ENCODE assay signal across 8 cellular contexts in genomic region chr12:40152783-40153383, GRCh38. TPM values are rescaled to one million over a fixed set of nuclear protein-coding genes. Genes with fewer than 3 reads are reported as not detected.
A peak's percentile ranks its signal among the peaks of the same experiment; 100 is the strongest.
DNase-seq lines count a peak whose midpoint lies in the region; ATAC-seq and TF ChIP-seq lines count a peak whose summit lies in the region.

No MANE protein-coding gene starts in this region.

- H3K4me1 ChIP-seq in mesendoderm (ENCODE audit: control insufficient read depth, low read depth, low read length): no peaks in the 10 kb centered on the region

- H2BK5ac ChIP-seq in mesendoderm (ENCODE audit: low read length): no peak overlapping the region

- H2BK15ac ChIP-seq in mesendoderm (replicated peaks; ENCODE audit: low read depth): no peak overlapping the region

- H3K27ac ChIP-seq in 22Rv1: no peak overlapping the region
- no peak overlapping the region for H3K27ac ChIP-seq in mesendoderm (ENCODE audit: low read depth, low read length)

- no peak overlapping the region for H3K4ac ChIP-seq in mesendoderm (ENCODE audit: low read depth, low read length)

- no peaks in the 10 kb centered on the region for H3K79me1 ChIP-seq in mesendoderm (ENCODE audit: low read length)

- peak; percentile 50 for ATAC-seq in effector memory CD8-positive, alpha-beta T cell (replicated peaks)
- no peak for ATAC-seq in stimulated activated naive CD8-positive, alpha-beta T cell treated with anti-CD3 and anti-CD28 coated beads, Interleukin-15, amount 100 ng/mL, for 72 hours

- H3K9ac ChIP-seq in mesendoderm (ENCODE audit: low read length): no peak overlapping the region

- no peaks in the 10 kb centered on the region for H3K36me3 Mint-ChIP-seq in effector memory CD8-positive, alpha-beta T cell (ENCODE audit: insufficient read depth)

- H2AK5ac ChIP-seq in mesendoderm (ENCODE audit: low read length): no peak overlapping the region

- H3K4me1 Mint-ChIP-seq in effector memory CD8-positive, alpha-beta T cell (ENCODE audit: low read depth in 2 of 2): peaks cover 0 to 2% of the 10 kb centered on the region in 2 donors
- no peaks in the 10 kb centered on the region for H3K4me1 Mint-ChIP-seq in stimulated activated naive CD8-positive, alpha-beta T cell treated with anti-CD3 and anti-CD28 coated beads, Interleukin-15, amount 100 ng/mL, for 72 hours

- no peak overlapping the region for H3K4me3 ChIP-seq in mesendoderm (ENCODE audit: low read length)

- H3K27me3 ChIP-seq in mesendoderm (ENCODE audit: insufficient read depth, low read length, poor library complexity): no peaks in the 10 kb centered on the region

- H2BK120ac ChIP-seq in mesendoderm (ENCODE audit: low read depth, low read length): no peak overlapping the region

- no peak overlapping the region for H3K4me3 Mint-ChIP-seq in effector memory CD8-positive, alpha-beta T cell
- no peak overlapping the region for H3K4me3 Mint-ChIP-seq in stimulated activated naive CD8-positive, alpha-beta T cell treated with anti-CD3 and anti-CD28 coated beads, Interleukin-15, amount 100 ng/mL, for 72 hours

- H3K9me3 Mint-ChIP-seq in effector memory CD8-positive, alpha-beta T cell: no peaks in the 10 kb centered on the region
- no peaks in the 10 kb centered on the region for H3K9me3 Mint-ChIP-seq in stimulated activated naive CD8-positive, alpha-beta T cell treated with anti-CD3 and anti-CD28 coated beads, Interleukin-15, amount 100 ng/mL, for 72 hours

- H3K27me3 Mint-ChIP-seq in effector memory CD8-positive, alpha-beta T cell: no peaks in the 10 kb centered on the region
- H3K27me3 Mint-ChIP-seq in stimulated activated naive CD8-positive, alpha-beta T cell treated with anti-CD3 and anti-CD28 coated beads, Interleukin-15, amount 100 ng/mL, for 72 hours: peaks cover 14% of the 10 kb centered on the region

- H3K18ac ChIP-seq in mesendoderm (ENCODE audit: low read length): no peak overlapping the region

- TF ChIP-seq CTCF in 22Rv1 (IDR thresholded peaks at IDR 0.05) (peak; percentile 98), GM12874 (IDR thresholded peaks at IDR 0.05; ENCODE audit: insufficient read depth, low read depth, low read length) (peak; percentile 53)

- no peaks in the 10 kb centered on the region for H3K36me3 ChIP-seq in mesendoderm (ENCODE audit: control insufficient read depth, insufficient read depth, low read length)

- no peak overlapping the region for H3K4me2 ChIP-seq in mesendoderm (ENCODE audit: low read length)

- no peaks in the 10 kb centered on the region for H3K79me2 ChIP-seq in mesendoderm (ENCODE audit: control insufficient read depth, insufficient read depth, low read length)

- no CpG with 5 or more reads among the region's 4 CpGs for WGBS in mesendoderm (ENCODE audit: extremely low coverage, insufficient coverage, low lambda C conversion rate)

- no peak overlapping the region for H3K27ac Mint-ChIP-seq in effector memory CD8-positive, alpha-beta T cell
- H3K27ac Mint-ChIP-seq in stimulated activated naive CD8-positive, alpha-beta T cell treated with anti-CD3 and anti-CD28 coated beads, Interleukin-15, amount 100 ng/mL, for 72 hours: no peak overlapping the region

- no peak overlapping the region for H4K5ac ChIP-seq in mesendoderm (ENCODE audit: low read length)

- DNase-seq in NAMALWA (ENCODE audit: low spot score) (peak; percentile 70), UCSD-AML1 (lab: John Stamatoyannopoulos, UW; ENCODE audit: unreplicated experiment) (peak; percentile 35), mesendoderm (peak; percentile 40), middle frontal gyrus (ENCODE audit: extremely low spot score, low spot score) (no peak)
- peak; percentile 28 to 38 (median 30) for DNase-seq in effector memory CD8-positive, alpha-beta T cell
- DNase-seq in stimulated activated naive CD8-positive, alpha-beta T cell treated with anti-CD3 and anti-CD28 coated beads, Interleukin-15, amount 100 ng/mL, for 72 hours: peak; percentile 13 to 23

- H3K23ac ChIP-seq in mesendoderm (ENCODE audit: low read length): no peak overlapping the region

- H3K56ac ChIP-seq in mesendoderm (ENCODE audit: low read length): no peak overlapping the region

- no peak overlapping the region for H4K8ac ChIP-seq in mesendoderm (ENCODE audit: low read depth, low read length)

RNA-seq across cellular contexts. Expression of gene SLC2A13, which starts 47.0 kb away (rescaled TPM):
- 3.2 TPM for polyA plus RNA-seq in mesendoderm (2013, experiment 1 of 2)
- polyA plus RNA-seq in mesendoderm (2013, experiment 2 of 2): 3.2 TPM
